ENCODE assay signal across 9 cellular contexts in genomic region chr7:125059861-125060456, GRCh38.
DNase-seq lines count a peak whose midpoint lies in the region; ATAC-seq and TF ChIP-seq lines count a peak whose summit lies in the region.
"Had no signal": no experiment of that assay in that cellular context is flagged by ENCODE, and none has a peak within 500 bp of the region (broad histone marks: within the 10 kb centered on the region; RNA-seq: fewer than 3 reads in every experiment).

No MANE protein-coding gene starts in this region.

- H3K4me1 ChIP-seq in heart right ventricle (no peaks in the 10 kb centered on the region), endodermal cell (ENCODE audit: control insufficient read depth, insufficient read depth, low read length) (peaks cover 13% of the 10 kb centered on the region)
- H3K4me1 ChIP-seq in effector memory CD4-positive, alpha-beta T cell (ENCODE audit: control insufficient read depth, insufficient read depth, low read length, poor library complexity, severe bottlenecking), result no peaks in the 10 kb centered on the region

- H3K36me3 Mint-ChIP-seq in endodermal cell (ENCODE audit: low read depth) (no peaks in the 10 kb centered on the region), type B pancreatic cell (no peaks in the 10 kb centered on the region)
- H3K36me3 Mint-ChIP-seq: activated naive CD8-positive, alpha-beta T cell treated with anti-CD3 and anti-CD28 coated beads, Interleukin-2, amount 10 ng/mL, durations not matched to agents 7 days and 5 days had no signal

- H3K36me3 ChIP-seq in heart right ventricle, result no peaks in the 10 kb centered on the region
- H3K36me3 ChIP-seq in endodermal cell (ENCODE audit: control insufficient read depth, insufficient read depth, low read length), result no peaks in the 10 kb centered on the region
- H3K36me3 ChIP-seq in H7 (replicated peaks; ENCODE audit: control insufficient read depth, insufficient read depth, low read length), result no peaks in the 10 kb centered on the region
- no peaks in the 10 kb centered on the region for H3K36me3 ChIP-seq in effector memory CD4-positive, alpha-beta T cell (ENCODE audit: control insufficient read depth, insufficient read depth, low read length)

- H3K4me1 Mint-ChIP-seq in endodermal cell (peaks cover 17% of the 10 kb centered on the region), type B pancreatic cell (ENCODE audit: unreplicated experiment) (peaks cover 14% of the 10 kb centered on the region)
- H3K4me1 Mint-ChIP-seq: activated naive CD8-positive, alpha-beta T cell treated with anti-CD3 and anti-CD28 coated beads, Interleukin-2, amount 10 ng/mL, durations not matched to agents 7 days and 5 days had no signal

- ATAC-seq in heart right ventricle (no peak), GM18511 (IDR thresholded peaks at IDR 0.05; ENCODE audit: unreplicated experiment) (no peak)

- H3K9me3 ChIP-seq in heart right ventricle, result no peaks in the 10 kb centered on the region
- H3K9me3 ChIP-seq in endodermal cell (ENCODE audit: control insufficient read depth, low read length), result no peaks in the 10 kb centered on the region
- no peaks in the 10 kb centered on the region for H3K9me3 ChIP-seq in effector memory CD4-positive, alpha-beta T cell (ENCODE audit: control insufficient read depth, low read length)

- no peak overlapping the region for H3K4me3 ChIP-seq in heart right ventricle
- H3K4me3 ChIP-seq in endodermal cell (ENCODE audit: low read length), result no peak overlapping the region
- H3K4me3 ChIP-seq in H7 (ENCODE audit: insufficient read depth, low read depth, low read length), result no peak overlapping the region
- no peak overlapping the region for H3K4me3 ChIP-seq in effector memory CD4-positive, alpha-beta T cell (ENCODE audit: insufficient read depth, low read depth, low read length, poor library complexity, severe bottlenecking)

- 33 to 39% methylated on average over 3 of the region's 3 CpGs for WGBS in heart right ventricle, 2 donors
- WGBS in endodermal cell (ENCODE audit: insufficient coverage in 1 of 2, insufficient read length in 1 of 2), 2 experiments, result 79% methylated on average over 3 of the region's 3 CpGs; no CpG with 5 or more reads in 1 of the 2 experiments

- H3K4me3 Mint-ChIP-seq in endodermal cell (no peak overlapping the region), type B pancreatic cell (no peak overlapping the region)
- H3K4me3 Mint-ChIP-seq: activated naive CD8-positive, alpha-beta T cell treated with anti-CD3 and anti-CD28 coated beads, Interleukin-2, amount 10 ng/mL, durations not matched to agents 7 days and 5 days had no signal

- intact Hi-C loops in heart right ventricle (cut with DNase I) (loop anchor here in 6 of 10 donors (5.0 to 10.0 kb wide), 3 partner anchors 605 to 615 kb away; no protein-coding TSS in a partner anchor), cardiac septum (cut with DNase I) (loop anchor here (5.0 kb wide), 1 partner anchor 612 kb away; no protein-coding TSS in a partner anchor)

- H3K9me3 Mint-ChIP-seq in endodermal cell (no peaks in the 10 kb centered on the region), type B pancreatic cell (no peaks in the 10 kb centered on the region)
- H3K9me3 Mint-ChIP-seq: activated naive CD8-positive, alpha-beta T cell treated with anti-CD3 and anti-CD28 coated beads, Interleukin-2, amount 10 ng/mL, durations not matched to agents 7 days and 5 days had no signal

- H3K27ac ChIP-seq in heart right ventricle (no peak overlapping the region), endodermal cell (ENCODE audit: low read depth, low read length) (no peak overlapping the region)
- no peak overlapping the region for H3K27ac ChIP-seq in effector memory CD4-positive, alpha-beta T cell (ENCODE audit: insufficient read depth, low read length, poor library complexity, severe bottlenecking)

- peak in 7 of 9 donors; percentile 14 to 59 (median 44) for TF ChIP-seq CTCF in heart right ventricle (IDR thresholded peaks at IDR 0.05)
- peak; percentile 53 for TF ChIP-seq CTCF in endodermal cell (conservative IDR thresholded peaks at IDR 0.05)
- TF ChIP-seq CTCF in type B pancreatic cell (conservative IDR thresholded peaks at IDR 0.05), result peak; percentile 77

- H3K9ac ChIP-seq in endodermal cell (ENCODE audit: extremely low read depth, low read length, poor library complexity, severe bottlenecking), result no peak overlapping the region

- H3K27me3 Mint-ChIP-seq in endodermal cell (ENCODE audit: insufficient read depth) (no peaks in the 10 kb centered on the region), type B pancreatic cell (peaks cover 3% of the 10 kb centered on the region)

- H3K27ac Mint-ChIP-seq in endodermal cell (no peak overlapping the region), type B pancreatic cell (no peak overlapping the region)
- H3K27ac Mint-ChIP-seq: activated naive CD8-positive, alpha-beta T cell treated with anti-CD3 and anti-CD28 coated beads, Interleukin-2, amount 10 ng/mL, durations not matched to agents 7 days and 5 days had no signal

- DNase-seq in heart right ventricle (no peak), cardiac septum (ENCODE audit: low spot score) (no peak), NCI-H748 treated with DMSO at 0.1 percent for 48 hours (lab: John Stamatoyannopoulos, UW) (peak; percentile 24), endodermal cell (no peak), type B pancreatic cell (ENCODE audit: extremely low spot score, unreplicated experiment) (no peak), H7 (no peak)
- no peak for DNase-seq in effector memory CD4-positive, alpha-beta T cell
- DNase-seq: activated naive CD8-positive, alpha-beta T cell treated with anti-CD3 and anti-CD28 coated beads, Interleukin-2, amount 10 ng/mL, durations not matched to agents 7 days and 5 days had no signal

- H3K27me3 ChIP-seq in heart right ventricle, result peaks cover 0 to 7% (median 0%) of the 10 kb centered on the region in 7 donors
- no peaks in the 10 kb centered on the region for H3K27me3 ChIP-seq in endodermal cell (ENCODE audit: control insufficient read depth, insufficient read depth, low read length, poor library complexity, severe bottlenecking)
- H3K27me3 ChIP-seq in H7 (ENCODE audit: control insufficient read depth, insufficient read depth, low read length), result no peaks in the 10 kb centered on the region
- H3K27me3 ChIP-seq in effector memory CD4-positive, alpha-beta T cell (replicated peaks; ENCODE audit: control insufficient read depth, insufficient read depth, low read length, poor library complexity, severe bottlenecking), result no peaks in the 10 kb centered on the region
